11 cellular contexts compared by ENCODE assay signal in genomic region chr16:11498683-11499082, GRCh38.
DNase-seq lines count a peak whose midpoint lies in the region; ATAC-seq, FAIRE-seq and TF ChIP-seq lines count a peak whose summit lies in the region.
"Had no signal": no experiment of that assay in that cellular context is flagged by ENCODE, and none has a peak within 500 bp of the region (broad histone marks: within the 10 kb centered on the region; RNA-seq: fewer than 3 reads in every experiment).

No MANE protein-coding gene starts in this region.

- H4K20me1 ChIP-seq in HepG2 (ENCODE audit: insufficient read depth, low read length): no peaks in the 10 kb centered on the region

- POLR2A ChIA-PET in HepG2 (lab: Yijun Ruan, JAX): interaction anchor here (0.6 to 1.7 kb wide), 3 partner anchors 24 to 418 kb away, joined by 3 to 5 read pairs (median 5); partner anchors contain the start of gene GSPT1

- CTCF ChIA-PET in HepG2 (lab: Yijun Ruan, JAX; ENCODE audit: low intra/inter-chr PET ratio, low total read pairs): no interaction called here

- TF ChIP-seq EP300 in HepG2 (IDR thresholded peaks at IDR 0.05; ENCODE audit: low read depth in 2 of 2, low read length in 2 of 2): no peak
- no peak for TF ChIP-seq EP300 in HepG2 (CRISPR knock-in tag; IDR thresholded peaks at IDR 0.05; ENCODE audit: borderline replicate concordance)

- FAIRE-seq in HepG2 (lab: Jason Lieb, UNC): peak; percentile 23
- FAIRE-seq: TTC549 had no signal

- H3K9me3 ChIP-seq in HepG2 (ENCODE audit: low read length) (no peaks in the 10 kb centered on the region), right lobe of liver (no peaks in the 10 kb centered on the region)

- intact Hi-C loops in HepG2 (cut with micrococcal nuclease; ENCODE audit: unreplicated experiment): no loop called here
- intact Hi-C loops in right lobe of liver (cut with DNase I): no loop called here

- TF ChIP-seq CTCF in HepG2 (CRISPR knock-in tag; IDR thresholded peaks at IDR 0.05): no peak
- no peak for TF ChIP-seq CTCF in right lobe of liver (IDR thresholded peaks at IDR 0.05)
- no peak for TF ChIP-seq CTCF in nephron progenitor cell (IDR thresholded peaks at IDR 0.05)

- no peaks in the 10 kb centered on the region for H3K36me3 ChIP-seq in HepG2 (replicated peaks in 1 of 2; ENCODE audit: control insufficient read depth in 1 of 2, insufficient read depth in 2 of 2, low read length in 2 of 2)
- H3K36me3 ChIP-seq in right lobe of liver: no peaks in the 10 kb centered on the region

- TF ChIP-seq RAD21 in HepG2 (CRISPR knock-in tag; IDR thresholded peaks at IDR 0.05): no peak

- no peaks in the 10 kb centered on the region for H3K9me3 Mint-ChIP-seq in nephron progenitor cell

- DNase-seq in HepG2 (ENCODE audit: low spot score) (no peak), right lobe of liver (no peak), OCI-M1 (lab: John Stamatoyannopoulos, UW) (peak; percentile 59), epithelial cell of prostate (ENCODE audit: low read depth, low spot score) (no peak), EL (no peak), nephron progenitor cell (no peak), caudate nucleus (lab: John Stamatoyannopoulos, UW) (no peak)
- DNase-seq in activated T-cell treated with anti-CD3 and anti-CD28 coated beads, Interleukin-2, amount 50 U/mL, for 48 hours: no peak
- DNase-seq: dermis blood vessel endothelial cell, NCI-H2029 treated with DMSO at 0.1 percent for 48 hours had no signal

- H3K4me3 Mint-ChIP-seq in nephron progenitor cell: no peak overlapping the region

- TF ChIP-seq POLR2A in HepG2 (IDR thresholded peaks at IDR 0.05; ENCODE audit: insufficient read depth in 1 of 2, low read depth in 2 of 2, low read length in 2 of 2) (no peak), right lobe of liver (IDR thresholded peaks at IDR 0.05) (no peak)

- peaks cover 40% of the 10 kb centered on the region for H3K4me1 Mint-ChIP-seq in nephron progenitor cell

- H3K27me3 ChIP-seq in HepG2 (ENCODE audit: control insufficient read depth in 1 of 2, insufficient read depth in 2 of 2, low read length in 2 of 2): no peaks in the 10 kb centered on the region
- no peaks in the 10 kb centered on the region for H3K27me3 ChIP-seq in right lobe of liver

- H3K4me1 ChIP-seq in HepG2 (ENCODE audit: insufficient read depth, low read length): peaks cover 40% of the 10 kb centered on the region
- H3K4me1 ChIP-seq in right lobe of liver: peaks cover 0 to 24% (median 13%) of the 10 kb centered on the region in 4 donors

- no peak for ATAC-seq in HepG2
- no peak for ATAC-seq in right lobe of liver

- H3K4me2 ChIP-seq in HepG2 (ENCODE audit: low read depth, low read length): no peak overlapping the region

- no peak overlapping the region for H3K27ac Mint-ChIP-seq in nephron progenitor cell

- in situ Hi-C loops in HepG2 (cut with HindIII; ENCODE audit: extremely low pct_ligation_motif_present, low pct_unique_long_range_greater_than_20kb): no loop called here

- 26% methylated on average over 6 of the region's 6 CpGs for whole genome bisulfite sequencing in HepG2 (ENCODE audit: low lambda C conversion rate)
- 30% methylated on average over 3 of the region's 6 CpGs for WGBS in right lobe of liver (ENCODE audit: insufficient coverage, low coverage, low lambda C conversion rate, missing lambda C conversion rate)

- H3K79me2 ChIP-seq in HepG2 (ENCODE audit: insufficient read depth, low read length): no peaks in the 10 kb centered on the region

- H2AFZ ChIP-seq in HepG2 (ENCODE audit: low read length): no peak overlapping the region

- peaks cover 2% of the 10 kb centered on the region for H3K27me3 Mint-ChIP-seq in nephron progenitor cell (ENCODE audit: low read depth, poor library complexity)

- no peak overlapping the region for H3K4me3 ChIP-seq in HepG2 (replicated peaks in 1 of 3; ENCODE audit: insufficient read depth in 1 of 3, low read depth in 2 of 3, low read length in 3 of 3)
- H3K4me3 ChIP-seq in right lobe of liver: no peak overlapping the region

- H3K36me3 Mint-ChIP-seq in nephron progenitor cell (ENCODE audit: low read depth): no peaks in the 10 kb centered on the region

- H3K27ac ChIP-seq in HepG2 (ENCODE audit: extremely low read length, insufficient read depth, low read length): no peak overlapping the region
- no peak overlapping the region for H3K27ac ChIP-seq in right lobe of liver
- H3K27ac ChIP-seq in epithelial cell of prostate: peak overlapping the region; percentile 96
- H3K27ac ChIP-seq in caudate nucleus (ENCODE audit: low read depth, low read length): no peak overlapping the region

- H3K9ac ChIP-seq in HepG2 (ENCODE audit: insufficient read depth, low read depth, low read length): no peak overlapping the region

- BruUV-seq in HepG2 (replicated peaks; lab: Mats Ljungman, UMichigan): no TSS peak

TF ChIP-seq in HepG2, 621 proteins besides CTCF, POLR2A, EP300 and RAD21 (continues in another document):
- TF ChIP-seq MAX (IDR thresholded peaks at IDR 0.05): 0 out of 2 replicates have a peak, but pooled peaks have one; percentile 16
- TF ChIP-seq SSRP1 (CRISPR knock-in tag; IDR thresholded peaks at IDR 0.05): no peak
- peak; percentile 61; the same call in 1 of the 2 replicates for TF ChIP-seq RCOR2 (CRISPR knock-in tag; IDR thresholded peaks at IDR 0.05)
- no peak for TF ChIP-seq CREBL2 (CRISPR knock-in tag; IDR thresholded peaks at IDR 0.05; ENCODE audit: borderline replicate concordance)
- no peak for TF ChIP-seq SRY (CRISPR knock-in tag; IDR thresholded peaks at IDR 0.05)
- peak; percentile 41; the same call in 1 of the 2 replicates for TF ChIP-seq ZNF768 (CRISPR knock-in tag; IDR thresholded peaks at IDR 0.05)
- no peak for TF ChIP-seq USF2 (IDR thresholded peaks at IDR 0.05; ENCODE audit: low read depth, low read length)
- TF ChIP-seq USF2 (CRISPR knock-in tag; IDR thresholded peaks at IDR 0.05; ENCODE audit: borderline replicate concordance): no peak
- TF ChIP-seq CHD4 (IDR thresholded peaks at IDR 0.05; ENCODE audit: borderline replicate concordance, low read length): peak; percentile 66
- no peak for TF ChIP-seq TAF1 (CRISPR knock-in tag; IDR thresholded peaks at IDR 0.05)
- no peak for TF ChIP-seq BCLAF1 (IDR thresholded peaks at IDR 0.05)
- no peak for TF ChIP-seq SP2 (CRISPR knock-in tag; IDR thresholded peaks at IDR 0.05)
- TF ChIP-seq ZBTB14 (CRISPR knock-in tag; IDR thresholded peaks at IDR 0.05): no peak
- no peak for TF ChIP-seq ZNF326 (CRISPR knock-in tag; IDR thresholded peaks at IDR 0.05; ENCODE audit: borderline replicate concordance)
